In genomic region chr11:120539681-120540369, GRCh38 we compare ENCODE assay signal across 13 cellular contexts. TPM values are rescaled to one million over a fixed set of nuclear protein-coding genes. Genes with fewer than 3 reads are reported as not detected.
DNase-seq lines count a peak whose midpoint lies in the region; ATAC-seq and TF ChIP-seq lines count a peak whose summit lies in the region.
"Had no signal": no experiment of that assay in that cellular context is flagged by ENCODE, and none has a peak within 500 bp of the region (broad histone marks: within the 10 kb centered on the region; RNA-seq: fewer than 3 reads in every experiment).

No MANE protein-coding gene starts in this region.

- no peaks in the 10 kb centered on the region for H3K4me1 Mint-ChIP-seq in naive thymus-derived CD4-positive, alpha-beta T cell
- H3K4me1 Mint-ChIP-seq: CD14-positive monocyte had no signal

- H3K36me3 ChIP-seq in HEK293 (ENCODE audit: control insufficient read depth in 2 of 2, insufficient read depth in 1 of 2, low read length in 2 of 2), result no peaks in the 10 kb centered on the region
- no peaks in the 10 kb centered on the region for H3K36me3 ChIP-seq in naive thymus-derived CD4-positive, alpha-beta T cell (ENCODE audit: control insufficient read depth in 2 of 3, insufficient read depth in 3 of 3, low read length in 3 of 3)
- H3K36me3 ChIP-seq: vagina had no signal

- H3K27me3 ChIP-seq in naive thymus-derived CD4-positive, alpha-beta T cell (ENCODE audit: control insufficient read depth in 2 of 2, insufficient read depth in 2 of 2, low read length in 2 of 2), result no peaks in the 10 kb centered on the region
- H3K27me3 ChIP-seq: vagina had no signal

- peaks cover 0 to 5% (median 0%) of the 10 kb centered on the region in 11 donors for H3K9me3 Mint-ChIP-seq in naive thymus-derived CD4-positive, alpha-beta T cell

- peaks cover 1 to 15% (median 9%) of the 10 kb centered on the region in 5 donors for H3K27me3 Mint-ChIP-seq in naive thymus-derived CD4-positive, alpha-beta T cell

- intact Hi-C loops in naive thymus-derived CD4-positive, alpha-beta T cell (cut with micrococcal nuclease), result no loop called here
- intact Hi-C loops in posterior cingulate gyrus (cut with DNase I), result no loop called here

- no peak overlapping the region for H3K27ac Mint-ChIP-seq in naive thymus-derived CD4-positive, alpha-beta T cell

- no peak for ATAC-seq in naive thymus-derived CD4-positive, alpha-beta T cell
- ATAC-seq in GM18870 (IDR thresholded peaks at IDR 0.05; ENCODE audit: unreplicated experiment), result no peak

- peak; percentile 74 for DNase-seq in AG10803 (ENCODE audit: low read depth)
- DNase-seq in NCI-H446 treated with DMSO at 0.1 percent for 48 hours (lab: John Stamatoyannopoulos, UW), result peak; percentile 60
- DNase-seq in fibroblast of peridontal ligament (ENCODE audit: extremely low read depth), result peak; percentile 23
- no peak for DNase-seq in naive thymus-derived CD4-positive, alpha-beta T cell
- no peak for DNase-seq in posterior cingulate gyrus
- DNase-seq in superior temporal gyrus (ENCODE audit: extremely low spot score), result no peak
- DNase-seq: activated CD4-positive, alpha-beta T cell treated with anti-CD3 and anti-CD28 coated beads, Interleukin-2, amount 50 U/mL, for 4 hours; activated effector memory CD4-positive, alpha-beta T cell treated with anti-CD3 and anti-CD28 coated beads, Interleukin-2, amount 50 U/mL, for 16 hours; NCI-H774 had no signal

- POLR2A ChIA-PET in HEK293 (lab: Yijun Ruan, JAX), result no interaction called here
- POLR2A ChIA-PET in naive thymus-derived CD4-positive, alpha-beta T cell (lab: Charles Lee), result no interaction called here

- TF ChIP-seq CTCF in AG10803 (conservative IDR thresholded peaks at IDR 0.05; ENCODE audit: low read length), result no peak
- TF ChIP-seq CTCF in HEK293 (tag by site-specific recombination; IDR thresholded peaks at IDR 0.05), result no peak

- H3K4me1 ChIP-seq in HEK293 (ENCODE audit: control insufficient read depth, insufficient read depth, low read length), result no peaks in the 10 kb centered on the region
- H3K4me1 ChIP-seq in naive thymus-derived CD4-positive, alpha-beta T cell (ENCODE audit: control insufficient read depth in 2 of 2, insufficient read depth in 2 of 2, low read length in 2 of 2), result no peaks in the 10 kb centered on the region
- H3K4me1 ChIP-seq: vagina had no signal

- H3K36me3 Mint-ChIP-seq in naive thymus-derived CD4-positive, alpha-beta T cell, result no peaks in the 10 kb centered on the region
- H3K36me3 Mint-ChIP-seq: CD14-positive monocyte had no signal

- CTCF ChIA-PET in HEK293 (lab: Yijun Ruan, JAX), result interaction anchor here (0.5 to 0.6 kb wide), 2 partner anchors 205 to 421 kb away, joined by 3 read pairs; no protein-coding TSS in a partner anchor
- CTCF ChIA-PET in naive thymus-derived CD4-positive, alpha-beta T cell (lab: Charles Lee), result no interaction called here

- H3K4me3 ChIP-seq in AG10803 (ENCODE audit: low read length), result no peak overlapping the region
- no peak overlapping the region for H3K4me3 ChIP-seq in HEK293 (ENCODE audit: low read depth, low read length)
- H3K4me3 ChIP-seq in naive thymus-derived CD4-positive, alpha-beta T cell (ENCODE audit: low read length), result no peak overlapping the region
- H3K4me3 ChIP-seq: vagina had no signal

- H3K4me3 Mint-ChIP-seq in naive thymus-derived CD4-positive, alpha-beta T cell, result no peak overlapping the region
- H3K4me3 Mint-ChIP-seq: CD14-positive monocyte had no signal

- H3K27ac ChIP-seq in HEK293 (ENCODE audit: extremely low read depth, low read depth, low read length), result no peak overlapping the region
- no peak overlapping the region for H3K27ac ChIP-seq in naive thymus-derived CD4-positive, alpha-beta T cell (ENCODE audit: low read depth, low read length)
- H3K27ac ChIP-seq: vagina had no signal

- H3K9me3 ChIP-seq in HEK293 (ENCODE audit: control insufficient read depth, insufficient read depth, low read depth, low read length), result no peaks in the 10 kb centered on the region
- H3K9me3 ChIP-seq in naive thymus-derived CD4-positive, alpha-beta T cell (ENCODE audit: control insufficient read depth in 2 of 3, low read length in 3 of 3), result no peaks in the 10 kb centered on the region
- H3K9me3 ChIP-seq: vagina had no signal

TF ChIP-seq in HEK293, 187 proteins besides CTCF, POLR2A, EP300 and RAD21:
- no peak for TF ChIP-seq ZNF266 (tag by site-specific recombination; IDR thresholded peaks at IDR 0.05; ENCODE audit: low read depth)
- 0 out of 2 replicates have a peak, but pooled peaks have one; percentile 10 for TF ChIP-seq PRDM4 (tag by site-specific recombination; IDR thresholded peaks at IDR 0.05)
- no peak for TF ChIP-seq ZNF530 (tag by site-specific recombination; IDR thresholded peaks at IDR 0.05; ENCODE audit: low read depth)
- TF ChIP-seq EGR2 (tag by site-specific recombination; IDR thresholded peaks at IDR 0.05; ENCODE audit: low read depth), result no peak
- TF ChIP-seq, protein P1, sequence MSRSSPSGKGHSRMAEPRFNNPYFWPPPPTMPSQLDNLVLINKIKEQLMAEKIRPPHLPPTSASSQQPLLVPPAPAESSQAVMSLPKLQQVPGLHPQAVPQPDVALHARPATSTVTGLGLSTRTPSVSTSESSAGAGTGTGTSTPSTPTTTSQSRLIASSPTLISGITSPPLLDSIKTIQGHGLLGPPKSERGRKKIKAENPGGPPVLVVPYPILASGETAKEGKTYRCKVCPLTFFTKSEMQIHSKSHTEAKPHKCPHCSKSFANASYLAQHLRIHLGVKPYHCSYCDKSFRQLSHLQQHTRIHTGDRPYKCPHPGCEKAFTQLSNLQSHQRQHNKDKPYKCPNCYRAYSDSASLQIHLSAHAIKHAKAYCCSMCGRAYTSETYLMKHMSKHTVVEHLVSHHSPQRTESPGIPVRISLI (tag by site-specific recombination; IDR thresholded peaks at IDR 0.05), result no peak

RNA-seq across cellular contexts. Expression of gene GRIK4, which starts 28.3 kb away (rescaled TPM):
- 1 to 10 TPM in 1 of 5 experiments, under 1 TPM in 1, not detected in 3; 0.93 to 3.8 TPM for total RNA-seq in naive thymus-derived CD4-positive, alpha-beta T cell
- not detected for polyA plus RNA-seq in naive thymus-derived CD4-positive, alpha-beta T cell
- polyA plus RNA-seq: CD14-positive monocyte had no signal

Comparison
In these comparisons a context has a peak if more than half of its experiments do, and no peak if none do; other contexts are left out.
1. DNase-seq: peak in AG10803 (single experiment), NCI-H446 treated with DMSO at 0.1 percent for 48 hours (single experiment) and fibroblast of peridontal ligament (single experiment); none in naive thymus-derived CD4-positive, alpha-beta T cell (0 of 9), posterior cingulate gyrus (0 of 10) and superior temporal gyrus (single experiment).